Comparison of ENCODE assay signal across 8 cellular contexts in the genomic region with DNA sequence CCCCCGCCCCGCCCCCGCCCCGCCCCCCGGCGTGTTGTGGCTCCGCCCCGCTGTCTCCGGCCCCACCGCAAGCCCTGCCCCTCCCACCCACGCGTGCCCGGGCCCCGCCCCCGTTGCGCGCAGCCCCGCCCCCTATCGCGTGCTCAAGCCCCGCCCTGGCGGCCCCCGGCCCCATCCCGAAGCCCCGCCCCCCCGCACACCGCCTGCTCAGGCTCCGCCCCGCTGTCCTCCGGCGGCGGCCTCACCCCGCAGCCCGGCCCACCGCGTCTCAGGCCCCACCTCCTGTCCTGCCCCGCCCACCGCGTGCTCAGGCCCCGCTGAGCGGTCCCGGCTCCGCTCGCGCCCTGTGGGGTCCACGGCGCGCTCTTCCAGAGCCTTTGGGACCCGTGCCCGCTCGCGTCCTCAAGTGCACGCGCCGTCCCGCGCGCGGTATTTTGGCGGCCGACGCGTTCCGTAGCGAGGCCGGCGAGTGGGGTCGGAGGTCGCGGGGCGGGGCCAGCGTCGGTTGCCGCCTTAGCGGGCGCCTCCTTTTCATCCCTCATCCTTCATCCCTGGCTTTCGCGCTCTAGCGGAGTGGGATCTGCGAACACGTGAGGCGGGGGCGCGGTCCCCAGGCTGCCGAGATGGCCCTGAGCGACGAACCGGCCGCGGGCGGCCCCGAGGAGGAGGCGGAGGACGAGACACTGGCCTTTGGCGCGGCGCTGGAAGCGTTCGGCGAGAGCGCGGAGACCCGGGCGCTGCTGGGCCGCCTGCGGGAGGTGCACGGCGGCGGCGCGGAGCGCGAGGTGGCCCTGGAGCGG. TPM values are rescaled to one million over a fixed set of nuclear protein-coding genes. Genes with fewer than 3 reads are reported as not detected.
DNase-seq lines count a peak whose midpoint lies in the region; ATAC-seq, FAIRE-seq and TF ChIP-seq lines count a peak whose summit lies in the region.

A gene (plus strand): TSS at position 495 of the 800 bp plus-strand sequence. CDS start 129 bp downstream, at position 624.

- no peaks in the 10 kb centered on the region for H3K36me3 ChIP-seq in ascending aorta

- H3K27ac ChIP-seq in ascending aorta, result peak within 1 kb of the TSS; percentile 81 to 91
- peak within 1 kb of the TSS; percentile 75 for H3K27ac ChIP-seq in right cardiac atrium (ENCODE audit: low read length)

- FAIRE-seq in urothelium cell line (lab: Jason Lieb, UNC), result peak; percentile 88

- H3K9me3 ChIP-seq in ascending aorta, result no peaks in the 10 kb centered on the region
- no peaks in the 10 kb centered on the region for H3K9me3 ChIP-seq in right cardiac atrium (ENCODE audit: control insufficient read depth, low read length)

- no peak for TF ChIP-seq CTCF in ascending aorta (IDR thresholded peaks at IDR 0.05)

- peaks cover 7 to 18% of the 10 kb centered on the region in 2 donors for H3K4me1 ChIP-seq in ascending aorta
- peaks cover 3% of the 10 kb centered on the region for H3K4me1 ChIP-seq in right cardiac atrium (ENCODE audit: control insufficient read depth, insufficient read depth, low read length)

- H3K4me3 ChIP-seq in ascending aorta (peak within 1 kb of the TSS; percentile 92 to 98), right cardiac atrium (ENCODE audit: low read length) (peak within 1 kb of the TSS; percentile 67)

- H3K27me3 ChIP-seq in ascending aorta (no peaks in the 10 kb centered on the region), right cardiac atrium (ENCODE audit: control insufficient read depth, insufficient read depth) (no peaks in the 10 kb centered on the region)

- peak; percentile 81 for DNase-seq in NCI-H1694 (lab: John Stamatoyannopoulos, UW)
- peak; percentile 83 for DNase-seq in T-helper 22 cell (ENCODE audit: low read depth)
- DNase-seq in ascending aorta (ENCODE audit: low spot score in 2 of 2), result peak; percentile 30 to 91
- peak; percentile 92 to 96 (median 96) for DNase-seq in right cardiac atrium
- DNase-seq in putamen (ENCODE audit: low spot score), result peak; percentile 87
- peak; percentile 98 for DNase-seq in urothelium cell line (ENCODE audit: low spot score)

- peak; percentile 77 for ATAC-seq in GM18498 (IDR thresholded peaks at IDR 0.05; ENCODE audit: unreplicated experiment)
- ATAC-seq in HG02884 (IDR thresholded peaks at IDR 0.05; ENCODE audit: unreplicated experiment), result peak; percentile 63
- ATAC-seq in right cardiac atrium, result peak; percentile 94 to 95

- WGBS in right cardiac atrium, result under 1% methylated on average over 105 of the region's 114 CpGs

- intact Hi-C loops in ascending aorta (cut with DNase I) (loop anchor here (1.0 to 2.0 kb wide), 4 partner anchors 15 to 103 kb away; a partner anchor contains a TSS), right cardiac atrium (cut with DNase I) (loop anchor here in 1 of 4 donors (10.0 kb wide), 1 partner anchor 87 kb away; no protein-coding TSS in a partner anchor)

RNA-seq across cellular contexts. Expression of the gene that starts here (rescaled TPM):
- 156 TPM for total RNA-seq in ascending aorta
- total RNA-seq in right cardiac atrium, result 10 to 100 TPM; 36.2 to 43.9 (median 41.5) TPM
- 38.8 TPM for polyA plus RNA-seq in right cardiac atrium

Comparison
In these comparisons a context has a peak if more than half of its experiments do, and no peak if none do; other contexts are left out.
1. Peak in every context shown above with its lines: DNase-seq, ATAC-seq, H3K4me3 ChIP-seq and H3K27ac ChIP-seq.